In the genomic region with DNA sequence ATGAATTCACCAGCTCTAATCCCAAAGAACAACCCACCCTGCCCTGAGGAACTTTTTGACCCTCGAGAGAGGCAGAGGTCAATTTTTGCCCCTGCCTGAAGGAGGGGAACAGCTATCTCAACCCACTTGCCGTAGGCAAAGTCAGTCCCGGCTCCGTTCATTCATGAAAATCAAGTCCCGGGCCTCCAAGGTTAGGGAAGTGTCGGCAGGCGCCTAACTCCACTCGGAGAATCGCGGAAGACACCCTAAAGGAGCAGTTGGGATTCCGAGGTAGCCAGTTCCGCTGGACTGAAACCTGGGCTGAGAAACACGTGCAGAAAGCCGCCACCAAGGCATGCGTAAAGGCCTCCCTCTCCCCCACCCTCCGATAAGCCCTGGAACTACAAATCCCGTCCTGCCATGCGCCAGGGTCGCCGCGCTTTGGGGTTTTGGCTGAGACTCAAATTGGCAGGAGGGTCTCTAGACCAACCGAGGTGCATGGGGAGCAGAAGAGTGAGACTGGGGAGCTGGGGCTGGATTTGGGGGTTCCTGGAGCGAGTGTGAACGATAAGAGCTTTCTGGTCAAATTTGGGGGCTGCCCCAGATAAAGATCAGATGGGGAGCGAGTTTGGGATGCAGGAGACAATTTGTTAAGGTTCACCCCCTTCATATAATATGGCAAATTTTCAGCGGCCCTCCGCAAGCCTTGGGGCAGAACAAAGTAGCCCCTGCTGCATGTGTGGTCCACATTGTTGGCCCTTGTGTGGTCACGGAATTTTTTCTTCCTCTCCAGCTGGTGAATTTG, we compare ENCODE assay signal across 8 cellular contexts. TPM values are rescaled to one million over a fixed set of nuclear protein-coding genes. Genes with fewer than 3 reads are reported as not detected.
DNase-seq lines count a peak whose midpoint lies in the region; ATAC-seq and TF ChIP-seq lines count a peak whose summit lies in the region.

A gene (minus strand): TSS at position 290 of the 784 bp plus-strand sequence. CDS start 2,955 bp downstream, outside the sequence.

- H3K4me1 Mint-ChIP-seq in activated T-helper 1 cell treated with anti-CD3 and anti-CD28 coated beads, Interleukin-12 subunit alpha, Interleukin-12 subunit beta, Interleukin-2, Interleukin-4 antibody, amounts not matched to agents 30 ng/mL and 10 ng/mL and 1 ng/mL, durations not matched to agents 14 hours and 24 hours and 36 hours (ENCODE audit: low read depth) = peaks cover 43% of the 10 kb centered on the region
- H3K4me1 Mint-ChIP-seq in nephron = peaks cover 24% of the 10 kb centered on the region

- H3K4me1 ChIP-seq in IMR-90 (ENCODE audit: control insufficient read depth, insufficient read depth, low read length) = peaks cover 4% of the 10 kb centered on the region; the same call in 1 of the 2 replicates
- peaks cover 0 to 29% (median 11%) of the 10 kb centered on the region in 4 donors for H3K4me1 ChIP-seq in Peyer's patch
- peaks cover 39% of the 10 kb centered on the region for H3K4me1 ChIP-seq in stomach smooth muscle (ENCODE audit: control insufficient read depth, insufficient read depth, low read length)

- H3K36me3 ChIP-seq in IMR-90 (ENCODE audit: control insufficient read depth, insufficient read depth, low read length) = peaks cover 10% of the 10 kb centered on the region
- H3K36me3 ChIP-seq in Peyer's patch = peaks cover 0 to 16% (median 0%) of the 10 kb centered on the region in 3 donors
- peaks cover 7 to 8% of the 10 kb centered on the region in 2 donors for H3K36me3 ChIP-seq in stomach smooth muscle (ENCODE audit: control insufficient read depth in 2 of 2, insufficient read depth in 2 of 2, low read length in 2 of 2)

- H3K27ac ChIP-seq in IMR-90 (ENCODE audit: insufficient read depth, low read length) (peak within 1 kb of the TSS; percentile 68), Peyer's patch (peak within 1 kb of the TSS; percentile 76 to 94 (median 92)), stomach smooth muscle (ENCODE audit: low read length) (peak within 1 kb of the TSS; percentile 93)

- H3K4me3 ChIP-seq in IMR-90 (ENCODE audit: insufficient read depth, low read depth, low read length) (peak within 1 kb of the TSS; percentile 53), Peyer's patch (peak within 1 kb of the TSS; percentile 59 to 97 (median 92)), fibroblast of pulmonary artery (replicated peaks; ENCODE audit: low read depth, low read length) (peak within 1 kb of the TSS; percentile 81), stomach smooth muscle (ENCODE audit: low read length in 2 of 2) (peak within 1 kb of the TSS; percentile 81 to 86)

- peak within 1 kb of the TSS; percentile 86 for H4K5ac ChIP-seq in IMR-90 (ENCODE audit: low read depth, low read length)

- no peak for TF ChIP-seq RAD21 in IMR-90 (IDR thresholded peaks at IDR 0.05; ENCODE audit: low read length)

- H3K9me3 Mint-ChIP-seq in activated T-helper 1 cell treated with anti-CD3 and anti-CD28 coated beads, Interleukin-12 subunit alpha, Interleukin-12 subunit beta, Interleukin-2, Interleukin-4 antibody, amounts not matched to agents 30 ng/mL and 10 ng/mL and 1 ng/mL, durations not matched to agents 14 hours and 24 hours and 36 hours = no peaks in the 10 kb centered on the region
- no peaks in the 10 kb centered on the region for H3K9me3 Mint-ChIP-seq in nephron

- peak within 1 kb of the TSS; percentile 94 for H2AFZ ChIP-seq in IMR-90 (replicated peaks; ENCODE audit: low read length, poor library complexity)

- H3K9me3 ChIP-seq in IMR-90 (ENCODE audit: control insufficient read depth, insufficient read depth, low read length) = no peaks in the 10 kb centered on the region
- no peaks in the 10 kb centered on the region for H3K9me3 ChIP-seq in Peyer's patch
- H3K9me3 ChIP-seq in stomach smooth muscle (ENCODE audit: control insufficient read depth in 2 of 2, low read length in 2 of 2) = no peaks in the 10 kb centered on the region

- H4K20me1 ChIP-seq in IMR-90 (ENCODE audit: insufficient read depth, low read length) = 0 out of 2 replicates have a peak, but pooled peaks cover 5% of the 10 kb centered on the region

- H3K9me1 ChIP-seq in IMR-90 (ENCODE audit: insufficient read depth, low read length) = peaks cover 7% of the 10 kb centered on the region; the same call in 1 of the 2 replicates

- TF ChIP-seq POLR2A in IMR-90 (IDR thresholded peaks at IDR 0.05; ENCODE audit: low read depth, low read length) = 0 out of 2 replicates have a peak, but pooled peaks have one; percentile 23
- TF ChIP-seq POLR2A in Peyer's patch (IDR thresholded peaks at IDR 0.05) = no peak

- peak within 1 kb of the TSS; percentile 98 for H3K27ac Mint-ChIP-seq in activated T-helper 1 cell treated with anti-CD3 and anti-CD28 coated beads, Interleukin-12 subunit alpha, Interleukin-12 subunit beta, Interleukin-2, Interleukin-4 antibody, amounts not matched to agents 30 ng/mL and 10 ng/mL and 1 ng/mL, durations not matched to agents 14 hours and 24 hours and 36 hours
- H3K27ac Mint-ChIP-seq in nephron = peak within 1 kb of the TSS; percentile 96 to 100 (median 99)

- peak within 1 kb of the TSS; percentile 68 for H2BK5ac ChIP-seq in IMR-90 (ENCODE audit: low read depth, low read length, poor library complexity, severe bottlenecking)

- H2BK120ac ChIP-seq in IMR-90 (ENCODE audit: low read depth, low read length) = peak within 1 kb of the TSS; percentile 35

- peak within 1 kb of the TSS; percentile 99 for H3K4me3 Mint-ChIP-seq in activated T-helper 1 cell treated with anti-CD3 and anti-CD28 coated beads, Interleukin-12 subunit alpha, Interleukin-12 subunit beta, Interleukin-2, Interleukin-4 antibody, amounts not matched to agents 30 ng/mL and 10 ng/mL and 1 ng/mL, durations not matched to agents 14 hours and 24 hours and 36 hours
- H3K4me3 Mint-ChIP-seq in nephron = peak within 1 kb of the TSS; percentile 92 to 95 (median 94)

- dilution Hi-C loops in IMR-90 (cut with HindIII; ENCODE audit: low sequenced_read_pairs, unreplicated experiment) = no loop called here

- TF ChIP-seq CTCF in IMR-90 (conservative IDR thresholded peaks at IDR 0.05; ENCODE audit: low read depth, low read length) = no peak
- TF ChIP-seq CTCF in Peyer's patch (IDR thresholded peaks at IDR 0.05) = no peak
- no peak for TF ChIP-seq CTCF in fibroblast of pulmonary artery (IDR thresholded peaks at IDR 0.05; ENCODE audit: low read length, missing control alignments)
- TF ChIP-seq CTCF in nephron (IDR thresholded peaks at IDR 0.05; ENCODE audit: unreplicated experiment in 3 of 3) = no peak

- peak within 1 kb of the TSS; percentile 88 for H3K4me2 ChIP-seq in IMR-90 (ENCODE audit: low read depth, low read length)

- H4K91ac ChIP-seq in IMR-90 (ENCODE audit: insufficient read depth, low read depth, low read length) = peak within 1 kb of the TSS; percentile 75

- H3K9ac ChIP-seq in IMR-90 (ENCODE audit: low read depth, low read length) (peak within 1 kb of the TSS; percentile 69), stomach smooth muscle (ENCODE audit: low read length in 2 of 2) (peak within 1 kb of the TSS; percentile 78 to 80)

- H3K23ac ChIP-seq in IMR-90 (ENCODE audit: low read depth, low read length) = peak within 1 kb of the TSS; percentile 95

- POLR2A ChIA-PET in IMR-90 (lab: Charles Lee; ENCODE audit: unreplicated experiment) = interaction anchor here (0.8 kb wide), 1 partner anchor 10 kb away, joined by 4 read pairs; no protein-coding TSS in a partner anchor

- peak within 1 kb of the TSS; percentile 85 for H3K4ac ChIP-seq in IMR-90 (ENCODE audit: low read depth, low read length)

- in situ Hi-C loops in IMR-90 (cut with MboI; ENCODE audit: low sequenced_read_pairs) = no loop called here

- peak within 1 kb of the TSS; percentile 31; the same call in 1 of the 3 replicates for H2BK15ac ChIP-seq in IMR-90 (ENCODE audit: low read depth, low read length)

- H3K79me1 ChIP-seq in IMR-90 (ENCODE audit: low read depth in 1 of 2, low read length in 2 of 2) = peaks cover 11 to 45% of the 10 kb centered on the region in 2 experiments; a peak in 3 of 4 replicates

- 2% methylated on average over 10 of the region's 28 CpGs; no CpG with 5 or more reads in 1 of the 2 experiments for WGBS in IMR-90 (ENCODE audit: extremely low coverage in 2 of 2, insufficient read length in 1 of 2), 2 experiments

- H2AK5ac ChIP-seq in IMR-90 (ENCODE audit: low read depth, low read length) = peak within 1 kb of the TSS; percentile 80

- DNase-seq in DMS 273 (lab: John Stamatoyannopoulos, UW; ENCODE audit: unreplicated experiment) = peak; percentile 92
- DNase-seq in IMR-90 = peak; percentile 62
- DNase-seq in Peyer's patch = peak; percentile 57 to 79 (median 66)
- peak; percentile 65 for DNase-seq in activated T-helper 1 cell treated with anti-CD3 and anti-CD28 coated beads, Interleukin-12 subunit alpha, Interleukin-12 subunit beta, Interleukin-2, Interleukin-4 antibody, amounts not matched to agents 30 ng/mL and 10 ng/mL and 1 ng/mL, durations not matched to agents 14 hours and 24 hours and 36 hours (ENCODE audit: low spot score)
- DNase-seq in fibroblast of pulmonary artery (ENCODE audit: low read depth) = peak; percentile 67
- DNase-seq in foreskin melanocyte = no peak

- ATAC-seq in IMR-90 (ENCODE audit: low read depth) = peak; percentile 27; the same call in 1 of the 2 replicates

- H4K8ac ChIP-seq in IMR-90 (ENCODE audit: low read depth in 2 of 2, low read length in 2 of 2) = peak within 1 kb of the TSS; percentile 83 to 95

- H3K27me3 Mint-ChIP-seq in activated T-helper 1 cell treated with anti-CD3 and anti-CD28 coated beads, Interleukin-12 subunit alpha, Interleukin-12 subunit beta, Interleukin-2, Interleukin-4 antibody, amounts not matched to agents 30 ng/mL and 10 ng/mL and 1 ng/mL, durations not matched to agents 14 hours and 24 hours and 36 hours (ENCODE audit: insufficient read depth) = no peaks in the 10 kb centered on the region
- H3K27me3 Mint-ChIP-seq in nephron (ENCODE audit: low read depth) = no peaks in the 10 kb centered on the region

- H3K18ac ChIP-seq in IMR-90 (ENCODE audit: low read depth, low read length) = no peak within 1 kb of the TSS; the same call in 1 of the 2 replicates

- peak within 1 kb of the TSS; percentile 79 for H3K14ac ChIP-seq in IMR-90 (replicated peaks; ENCODE audit: low read depth, low read length)

- BruUV-seq in IMR-90 (replicated peaks; lab: Mats Ljungman, UMichigan) = no TSS peak

- H2BK20ac ChIP-seq in IMR-90 (ENCODE audit: low read depth, low read length) = no peak within 1 kb of the TSS

- CTCF ChIA-PET in IMR-90 (lab: Yijun Ruan, JAX) = interaction anchor here (0.7 to 2.2 kb wide), 3 partner anchors 9 to 34 kb away, joined by 3 to 8 read pairs (median 5); a partner anchor contains a TSS

- intact Hi-C loops in IMR-90 (cut with micrococcal nuclease) = no loop called here
- intact Hi-C loops in activated T-helper 1 cell treated with anti-CD3 and anti-CD28 coated beads, Interleukin-12 subunit alpha, Interleukin-12 subunit beta, Interleukin-2, Interleukin-4 antibody, amounts not matched to agents 30 ng/mL and 10 ng/mL and 1 ng/mL, durations not matched to agents 14 hours and 24 hours and 36 hours (cut with micrococcal nuclease) = loop anchor here (1.0 to 5.0 kb wide), 4 partner anchors 9 to 112 kb away; a partner anchor contains a TSS

- H3K56ac ChIP-seq in IMR-90 (ENCODE audit: extremely low read depth, insufficient read depth, low read length) = peak within 1 kb of the TSS; percentile 91

- peak within 1 kb of the TSS; percentile 99 for H2AK9ac ChIP-seq in IMR-90 (replicated peaks; ENCODE audit: low read depth, low read length, poor library complexity)

- peaks cover 37% of the 10 kb centered on the region for H3K36me3 Mint-ChIP-seq in activated T-helper 1 cell treated with anti-CD3 and anti-CD28 coated beads, Interleukin-12 subunit alpha, Interleukin-12 subunit beta, Interleukin-2, Interleukin-4 antibody, amounts not matched to agents 30 ng/mL and 10 ng/mL and 1 ng/mL, durations not matched to agents 14 hours and 24 hours and 36 hours (ENCODE audit: low read depth)
- H3K36me3 Mint-ChIP-seq in nephron (ENCODE audit: low read depth) = peaks cover 23% of the 10 kb centered on the region

- no peaks in the 10 kb centered on the region for H3K27me3 ChIP-seq in IMR-90 (ENCODE audit: control insufficient read depth, insufficient read depth, low read length)
- H3K27me3 ChIP-seq in Peyer's patch = no peaks in the 10 kb centered on the region
- H3K27me3 ChIP-seq in stomach smooth muscle (ENCODE audit: control insufficient read depth in 1 of 2, insufficient read depth in 2 of 2, low read length in 2 of 2) = no peaks in the 10 kb centered on the region

RNA-seq across cellular contexts. Expression of the gene that starts here (rescaled TPM):
- total RNA-seq in IMR-90 (2012; rRNA removed) = 32.8 and 36.0 TPM in 2 replicates
- 77.2 and 82.3 TPM in 2 replicates for polyA plus RNA-seq in IMR-90 (2012; rRNA removed)
- 32.3 and 57.4 TPM in 2 replicates for polyA plus RNA-seq in IMR-90 (2012; cell fraction: cytosol; rRNA removed)
- polyA plus RNA-seq in IMR-90 (2012; cell fraction: nucleus; rRNA removed; ENCODE audit: low replicate concordance) = 265 and 496 TPM in 2 replicates
- total RNA-seq in Peyer's patch = 100 to 1,000 TPM in 3 of 4 donors, 10 to 100 TPM in 1; 39.1 to 131 (median 103) TPM
- total RNA-seq in activated T-helper 1 cell treated with anti-CD3 and anti-CD28 coated beads, Interleukin-12 subunit alpha, Interleukin-12 subunit beta, Interleukin-2, Interleukin-4 antibody, amounts not matched to agents 30 ng/mL and 10 ng/mL and 1 ng/mL, durations not matched to agents 14 hours and 24 hours and 36 hours = 152 and 153 TPM in 2 replicates
